Comparison of ENCODE assay signal across 8 cellular contexts in the genomic region with DNA sequence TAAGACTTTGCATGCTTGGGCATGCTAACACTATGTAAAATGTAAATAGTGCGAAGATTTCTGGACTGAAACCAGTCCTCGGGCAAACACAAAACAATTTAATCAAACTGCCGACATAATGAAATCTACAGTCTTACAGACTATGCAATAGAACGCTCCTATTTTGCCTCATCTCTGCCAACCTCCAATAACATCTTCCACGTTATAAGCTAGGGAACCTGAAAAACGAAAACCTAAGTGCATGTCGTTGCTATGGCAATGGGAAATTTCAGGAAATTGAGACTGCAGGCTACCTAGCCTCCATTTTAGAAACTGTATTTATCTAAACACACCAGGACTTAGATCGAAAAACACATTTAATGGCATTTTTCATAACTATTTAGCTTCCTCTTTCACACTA. TPM values are rescaled to one million over a fixed set of nuclear protein-coding genes. Genes with fewer than 3 reads are reported as not detected.
DNase-seq lines count a peak whose midpoint lies in the region; ATAC-seq and TF ChIP-seq lines count a peak whose summit lies in the region.

No MANE protein-coding gene starts in this region.

- H3K27me3 ChIP-seq in AG04450 (ENCODE audit: control insufficient read depth, insufficient read depth, low read length) (no peaks in the 10 kb centered on the region), endodermal cell (ENCODE audit: control insufficient read depth, insufficient read depth, low read length, poor library complexity, severe bottlenecking) (no peaks in the 10 kb centered on the region)

- peak overlapping the region; percentile 90 for H3K4me3 ChIP-seq in AG04450 (ENCODE audit: low read depth, low read length)
- peak overlapping the region; percentile 97 for H3K4me3 ChIP-seq in endodermal cell (ENCODE audit: low read length)

- H3K27ac ChIP-seq in AG04450 (ENCODE audit: low read depth, low read length) (no peak overlapping the region), endodermal cell (ENCODE audit: low read depth, low read length) (no peak overlapping the region)

- 0 to 11% methylated on average over 3 to 8 of the region's 8 CpGs for WGBS in endodermal cell (ENCODE audit: insufficient coverage in 1 of 2, insufficient read length in 1 of 2), 2 experiments

- H3K4me1 ChIP-seq in endodermal cell (ENCODE audit: control insufficient read depth, insufficient read depth, low read length), result no peaks in the 10 kb centered on the region

- POLR2A ChIA-PET in AG04450 (lab: Yijun Ruan, JAX), result no interaction called here

- H3K36me3 ChIP-seq in endodermal cell (ENCODE audit: control insufficient read depth, insufficient read depth, low read length), result peaks cover 8% of the 10 kb centered on the region

- CTCF ChIA-PET in AG04450 (lab: Charles Lee), result interaction anchor here (0.9 to 2.1 kb wide), 2 partner anchors 160 to 582 kb away, joined by 3 to 6 read pairs; no protein-coding TSS in a partner anchor

- H3K9me3 ChIP-seq in AG04450 (ENCODE audit: control insufficient read depth, insufficient read depth, low read length), result peaks cover 4% of the 10 kb centered on the region; the same call in 1 of the 2 replicates
- peaks cover 5% of the 10 kb centered on the region for H3K9me3 ChIP-seq in endodermal cell (ENCODE audit: control insufficient read depth, low read length)

- H3K27ac Mint-ChIP-seq in endodermal cell, result peak overlapping the region; percentile 99
- H3K27ac Mint-ChIP-seq in nephron progenitor cell, result peak overlapping the region; percentile 99

- H3K9me3 Mint-ChIP-seq in endodermal cell (peaks cover 9% of the 10 kb centered on the region), nephron progenitor cell (peaks cover 53% of the 10 kb centered on the region)

- H3K36me3 Mint-ChIP-seq in endodermal cell (ENCODE audit: low read depth) (peaks cover 26% of the 10 kb centered on the region), nephron progenitor cell (ENCODE audit: low read depth) (peaks cover 66% of the 10 kb centered on the region)

- TF ChIP-seq CTCF in AG04450 (IDR thresholded peaks at IDR 0.05; ENCODE audit: low read depth, low read length), result no peak
- no peak for TF ChIP-seq CTCF in endodermal cell (conservative IDR thresholded peaks at IDR 0.05)
- no peak for TF ChIP-seq CTCF in nephron progenitor cell (IDR thresholded peaks at IDR 0.05)

- ATAC-seq in activated CD4-positive, CD25-positive, alpha-beta regulatory T cell treated with anti-CD3 and anti-CD28 coated beads, Interleukin-2, amount 50 U/mL, for 24 hours, result no peak

- no peak for DNase-seq in AG04450 (ENCODE audit: low read depth, low spot score)
- peak; percentile 50 for DNase-seq in H4 (ENCODE audit: low spot score)
- peak; percentile 42 for DNase-seq in RPMI8226
- DNase-seq in endodermal cell, result no peak
- no peak for DNase-seq in nephron progenitor cell
- DNase-seq in UCSD-AML1 (lab: John Stamatoyannopoulos, UW; ENCODE audit: unreplicated experiment), result no peak
- no peak for DNase-seq in activated CD4-positive, alpha-beta T cell treated with anti-CD3 and anti-CD28 coated beads, Interleukin-2, amount 50 U/mL, for 4 hours

- H3K9ac ChIP-seq in endodermal cell (ENCODE audit: extremely low read depth, low read length, poor library complexity, severe bottlenecking), result peak overlapping the region; percentile 97

- H3K27me3 Mint-ChIP-seq in endodermal cell (ENCODE audit: insufficient read depth) (no peaks in the 10 kb centered on the region), nephron progenitor cell (ENCODE audit: low read depth, poor library complexity) (no peaks in the 10 kb centered on the region)

- H3K4me3 Mint-ChIP-seq in endodermal cell, result peak overlapping the region; percentile 99
- peak overlapping the region; percentile 98 for H3K4me3 Mint-ChIP-seq in nephron progenitor cell

- H3K4me1 Mint-ChIP-seq in endodermal cell (peaks cover 15% of the 10 kb centered on the region), nephron progenitor cell (peaks cover 40% of the 10 kb centered on the region)

RNA-seq across cellular contexts. Expression of gene CSTF3, which starts 1.1 kb away (rescaled TPM):
- polyA plus RNA-seq in AG04450 (2011; rRNA removed), result 29.9 and 38.6 TPM in 2 replicates
- 55.4 and 72.6 TPM in 2 replicates for polyA minus RNA-seq in AG04450 (2011; rRNA and poly(A)+ RNA removed)
- total RNA-seq in H4 (2014; rRNA removed; shearing (Covaris generic)), result 26.9 and 35.1 TPM in 2 replicates
- 10 to 100 TPM; 59.3 to 72.1 TPM for total RNA-seq in endodermal cell
- polyA plus RNA-seq in endodermal cell (2013, experiment 1 of 2), result 69.8 TPM
- polyA plus RNA-seq in endodermal cell (2013, experiment 2 of 2), result 68.3 TPM

Comparison
In these comparisons a context has a peak if more than half of its experiments do, and no peak if none do; other contexts are left out.
1. DNase-seq: peak in H4 (single experiment) and RPMI8226 (single experiment); none in AG04450 (single experiment), endodermal cell (single experiment), nephron progenitor cell (single experiment), UCSD-AML1 (single experiment) and activated CD4-positive, alpha-beta T cell treated with anti-CD3 and anti-CD28 coated beads, Interleukin-2, amount 50 U/mL, for 4 hours (0 of 2).